In genomic region chr16:24552705-24553104, GRCh38 we compare ENCODE assay signal across 17 cellular contexts. TPM values are rescaled to one million over a fixed set of nuclear protein-coding genes. Genes with fewer than 3 reads are reported as not detected.
A peak's percentile ranks its signal among the peaks of the same experiment; 100 is the strongest.
DNase-seq lines count a peak whose midpoint lies in the region; ATAC-seq and TF ChIP-seq lines count a peak whose summit lies in the region.
"Had no signal": no experiment of that assay in that cellular context is flagged by ENCODE, and none has a peak within 500 bp of the region (broad histone marks: within the 10 kb centered on the region; RNA-seq: fewer than 3 reads in every experiment).

No MANE protein-coding gene starts in this region.

- intact Hi-C loops in MCF 10A (cut with micrococcal nuclease) = no loop called here

- no peaks in the 10 kb centered on the region for H3K27me3 Mint-ChIP-seq in activated naive CD8-positive, alpha-beta T cell
- H3K27me3 Mint-ChIP-seq in activated naive CD8-positive, alpha-beta T cell treated with anti-CD3 and anti-CD28 coated beads, Interleukin-2, amount 50 U/mL, for 24 hours = no peaks in the 10 kb centered on the region
- H3K27me3 Mint-ChIP-seq in MCF 10A (ENCODE audit: insufficient read depth, unreplicated experiment) = no peaks in the 10 kb centered on the region
- H3K27me3 Mint-ChIP-seq: CD4-positive, alpha-beta T cell; IgD-negative memory B cell had no signal

- no TSS peak for BruUV-seq in MCF 10A (replicated peaks; lab: Mats Ljungman, UMichigan)

- H3K4me1 Mint-ChIP-seq in activated naive CD8-positive, alpha-beta T cell (ENCODE audit: low read depth) = peaks cover 37% of the 10 kb centered on the region
- H3K4me1 Mint-ChIP-seq in activated naive CD8-positive, alpha-beta T cell treated with anti-CD3 and anti-CD28 coated beads, Interleukin-2, amount 50 U/mL, for 24 hours = peaks cover 22% of the 10 kb centered on the region
- no peaks in the 10 kb centered on the region for H3K4me1 Mint-ChIP-seq in MCF 10A (ENCODE audit: insufficient read depth, unreplicated experiment)

- H3K27ac Mint-ChIP-seq in activated naive CD8-positive, alpha-beta T cell = peak overlapping the region; percentile 2
- H3K27ac Mint-ChIP-seq in activated naive CD8-positive, alpha-beta T cell treated with anti-CD3 and anti-CD28 coated beads, Interleukin-2, amount 50 U/mL, for 24 hours = no peak overlapping the region
- H3K27ac Mint-ChIP-seq in MCF 10A (ENCODE audit: low read depth, unreplicated experiment) = no peak overlapping the region
- H3K27ac Mint-ChIP-seq: CD4-positive, alpha-beta T cell; IgD-negative memory B cell had no signal

- no peak for TF ChIP-seq CTCF in MCF 10A (IDR thresholded peaks at IDR 0.05; ENCODE audit: unreplicated experiment)

- CTCF ChIA-PET in MCF 10A (lab: Yijun Ruan, JAX) = interaction anchor here (0.7 to 2.1 kb wide), 6 partner anchors 12 to 275 kb away, joined by 3 to 6 read pairs (median 4); no protein-coding TSS in a partner anchor

- no peak for ATAC-seq in activated naive CD8-positive, alpha-beta T cell treated with anti-CD3 and anti-CD28 coated beads, Interleukin-2, amount 50 U/mL, for 24 hours

- peaks cover 7% of the 10 kb centered on the region for H3K36me3 Mint-ChIP-seq in activated naive CD8-positive, alpha-beta T cell
- peaks cover 64% of the 10 kb centered on the region for H3K36me3 Mint-ChIP-seq in activated naive CD8-positive, alpha-beta T cell treated with anti-CD3 and anti-CD28 coated beads, Interleukin-2, amount 50 U/mL, for 24 hours (ENCODE audit: low read depth)
- peaks cover 95% of the 10 kb centered on the region for H3K36me3 Mint-ChIP-seq in MCF 10A (ENCODE audit: insufficient read depth, unreplicated experiment)
- H3K36me3 Mint-ChIP-seq: IgD-negative memory B cell had no signal

- DNase-seq in NCI-H1092 treated with DMSO at 0.1 percent for 48 hours (lab: John Stamatoyannopoulos, UW) (peak; percentile 8), NCI-H1092 (lab: John Stamatoyannopoulos, UW) (no peak), NCI-H69 (lab: John Stamatoyannopoulos, UW) (peak; percentile 98), retina (peak; percentile 55), MCF 10A (ENCODE audit: unreplicated experiment) (no peak), DMS114 treated with DMSO at 0.1 percent for 48 hours (lab: John Stamatoyannopoulos, UW; ENCODE audit: unreplicated experiment) (no peak)
- DNase-seq in activated naive CD8-positive, alpha-beta T cell treated with anti-CD3 and anti-CD28 coated beads, Interleukin-2, amount 50 U/mL, for 24 hours = no peak
- DNase-seq: BE2C; Calu3; CD4-positive, alpha-beta T cell; NCI-H1694; NCI-H510A treated with DMSO at 0.1 percent for 48 hours; NK-92 treated with Interleukin-12 subunit alpha and Interleukin-12 subunit beta, amount 100 ng/mL, for 24 hours; OCI-M1; SHP77 treated with DMSO at 0.1 percent for 48 hours had no signal

- no peak overlapping the region for H3K4me3 Mint-ChIP-seq in activated naive CD8-positive, alpha-beta T cell
- no peak overlapping the region for H3K4me3 Mint-ChIP-seq in activated naive CD8-positive, alpha-beta T cell treated with anti-CD3 and anti-CD28 coated beads, Interleukin-2, amount 50 U/mL, for 24 hours
- no peak overlapping the region for H3K4me3 Mint-ChIP-seq in MCF 10A (ENCODE audit: unreplicated experiment)
- H3K4me3 Mint-ChIP-seq: CD4-positive, alpha-beta T cell; IgD-negative memory B cell had no signal

- POLR2A ChIA-PET in MCF 10A (lab: Yijun Ruan, JAX) = interaction anchor here (3.2 kb wide), 1 partner anchor 12 kb away, joined by 27 read pairs; the partner anchor contains the start of gene RBBP6

- H3K9me3 Mint-ChIP-seq in activated naive CD8-positive, alpha-beta T cell (ENCODE audit: low read depth) = no peaks in the 10 kb centered on the region
- H3K9me3 Mint-ChIP-seq in activated naive CD8-positive, alpha-beta T cell treated with anti-CD3 and anti-CD28 coated beads, Interleukin-2, amount 50 U/mL, for 24 hours = no peaks in the 10 kb centered on the region
- no peaks in the 10 kb centered on the region for H3K9me3 Mint-ChIP-seq in MCF 10A (ENCODE audit: unreplicated experiment)
- H3K9me3 Mint-ChIP-seq: CD4-positive, alpha-beta T cell; IgD-negative memory B cell had no signal

RNA-seq across cellular contexts. Expression of gene RBBP6, which starts 13.3 kb away (rescaled TPM):
- total RNA-seq in MCF 10A (2022) = 50.1 and 57.3 TPM in 2 replicates

Comparison
In these comparisons a context has a peak if more than half of its experiments do, and no peak if none do; other contexts are left out.
1. DNase-seq: peak in NCI-H1092 treated with DMSO at 0.1 percent for 48 hours (single experiment), NCI-H69 (single experiment) and retina (single experiment); none in NCI-H1092 (single experiment), activated naive CD8-positive, alpha-beta T cell treated with anti-CD3 and anti-CD28 coated beads, Interleukin-2, amount 50 U/mL, for 24 hours (single experiment), MCF 10A (single experiment) and DMS114 treated with DMSO at 0.1 percent for 48 hours (single experiment).